ENCODE assay signal across 8 cellular contexts in genomic region chr7:43869898-43870240, GRCh38. TPM values are rescaled to one million over a fixed set of nuclear protein-coding genes. Genes with fewer than 3 reads are reported as not detected.
A peak's percentile ranks its signal among the peaks of the same experiment; 100 is the strongest.
DNase-seq lines count a peak whose midpoint lies in the region; ATAC-seq and TF ChIP-seq lines count a peak whose summit lies in the region.

No MANE protein-coding gene starts in this region.

- peak overlapping the region; percentile 97 for H3K4me3 ChIP-seq in Caco-2 (ENCODE audit: low read depth, low read length)
- H3K4me3 ChIP-seq in breast epithelium: peak overlapping the region; percentile 83 to 94 (median 88)
- peak overlapping the region; percentile 64 for H3K4me3 ChIP-seq in suprapubic skin

- TF ChIP-seq CTCF in Caco-2 (IDR thresholded peaks at IDR 0.05; ENCODE audit: insufficient read depth in 1 of 2, low read depth in 1 of 2, low read length in 1 of 2, severe bottlenecking in 1 of 2, unreplicated experiment in 1 of 2): no peak
- no peak for TF ChIP-seq CTCF in breast epithelium (IDR thresholded peaks at IDR 0.05)
- TF ChIP-seq CTCF in suprapubic skin (IDR thresholded peaks at IDR 0.05): no peak

- no peaks in the 10 kb centered on the region for H3K27me3 ChIP-seq in Caco-2 (replicated peaks; ENCODE audit: control insufficient read depth, insufficient read depth, low read length)
- H3K27me3 ChIP-seq in breast epithelium: no peaks in the 10 kb centered on the region
- no peaks in the 10 kb centered on the region for H3K27me3 ChIP-seq in suprapubic skin

- no peaks in the 10 kb centered on the region for H3K27me3 Mint-ChIP-seq in Caco-2 (ENCODE audit: insufficient read depth, unreplicated experiment)

- DNase-seq in Caco-2: peak in 1 of 2 experiments; percentile 35
- DNase-seq in HCEC 1CT: peak; percentile 92
- DNase-seq in NOMO-1 treated with DMSO at 0.1 percent for 48 hours (lab: John Stamatoyannopoulos, UW; ENCODE audit: unreplicated experiment): peak; percentile 78
- peak in 1 of 2 donors; percentile 59 for DNase-seq in breast epithelium (ENCODE audit: low spot score in 2 of 2)
- DNase-seq in left kidney (ENCODE audit: low read depth, low spot score): peak; percentile 53
- no peak for DNase-seq in suprapubic skin (ENCODE audit: low spot score in 2 of 2)

- H3K36me3 ChIP-seq in Caco-2 (ENCODE audit: control insufficient read depth, insufficient read depth, low read length) (peaks cover 1% of the 10 kb centered on the region; the same call in 1 of the 2 replicates), breast epithelium (no peaks in the 10 kb centered on the region), suprapubic skin (peaks cover 18% of the 10 kb centered on the region)

- peaks cover 43% of the 10 kb centered on the region for H3K36me3 Mint-ChIP-seq in Caco-2 (ENCODE audit: insufficient read depth, unreplicated experiment)

- no peak for ATAC-seq in GM21526 (IDR thresholded peaks at IDR 0.05; ENCODE audit: low FRiP score, unreplicated experiment)
- ATAC-seq in GM18861 (IDR thresholded peaks at IDR 0.05; ENCODE audit: unreplicated experiment): no peak

- 31% methylated on average over 12 of the region's 12 CpGs for WGBS in suprapubic skin

- TF ChIP-seq POLR2A in breast epithelium (IDR thresholded peaks at IDR 0.05) (peak; percentile 1), suprapubic skin (IDR thresholded peaks at IDR 0.05) (no peak)

- H3K4me1 Mint-ChIP-seq in Caco-2 (ENCODE audit: low read depth, unreplicated experiment): peaks cover 21% of the 10 kb centered on the region

- H3K4me3 Mint-ChIP-seq in Caco-2 (ENCODE audit: unreplicated experiment): peak overlapping the region; percentile 92

- CTCF ChIA-PET in Caco-2 (lab: Charles Lee): interaction anchor here (1.0 kb wide), 1 partner anchor 287 kb away, joined by 11 read pairs; the partner anchor contains the start of gene STK17A

- H3K4me1 ChIP-seq in Caco-2: peaks cover 13% of the 10 kb centered on the region
- H3K4me1 ChIP-seq in breast epithelium: no peaks in the 10 kb centered on the region
- H3K4me1 ChIP-seq in suprapubic skin: peaks cover 46% of the 10 kb centered on the region

- intact Hi-C loops in Caco-2 (cut with micrococcal nuclease; ENCODE audit: unreplicated experiment): loop anchor here (1.0 to 5.0 kb wide), 3 partner anchors 35 to 82 kb away; partner anchors contain the start of gene UBE2D4
- intact Hi-C loops in breast epithelium (cut with DNase I; ENCODE audit: low total_unique reads): no loop called here

- H3K9me3 ChIP-seq in Caco-2 (no peaks in the 10 kb centered on the region), breast epithelium (no peaks in the 10 kb centered on the region), suprapubic skin (no peaks in the 10 kb centered on the region)

- peak overlapping the region; percentile 87 for H3K27ac Mint-ChIP-seq in Caco-2 (ENCODE audit: unreplicated experiment)

- no peak for TF ChIP-seq EP300 in suprapubic skin (IDR thresholded peaks at IDR 0.05)

- peak overlapping the region; percentile 92 to 96 for H3K27ac ChIP-seq in breast epithelium
- H3K27ac ChIP-seq in suprapubic skin: peak overlapping the region; percentile 93

- POLR2A ChIA-PET in Caco-2 (lab: Charles Lee): interaction anchor here (0.6 to 1.1 kb wide), 10 partner anchors 9 to 938 kb away, joined by 3 to 14 read pairs (median 4); partner anchors contain the start of genes MRPL32, PSMA2 and STK17A

- TSS peak; percentile 92 for BruUV-seq in Caco-2 (replicated peaks; lab: Mats Ljungman, UMichigan)

- H3K9me3 Mint-ChIP-seq in Caco-2 (ENCODE audit: unreplicated experiment): no peaks in the 10 kb centered on the region

RNA-seq across cellular contexts. Expression of gene MRPS24, which starts 0.6 kb away (rescaled TPM):
- total RNA-seq in Caco-2 (2022): 143 and 150 TPM in 2 replicates
- total RNA-seq in breast epithelium: 10 to 100 TPM; 75.4 to 86.1 (median 81.0) TPM
- total RNA-seq in suprapubic skin: 100 to 1,000 TPM in 2 of 4 donors, 10 to 100 TPM in 2; 65.1 to 111 (median 95.6) TPM

RNA-seq across cellular contexts. Expression of gene URGCP, which starts 36.5 kb away (rescaled TPM):
- 35.2 and 36.0 TPM in 2 replicates for total RNA-seq in Caco-2 (2022)
- 10 to 100 TPM; 29.2 to 39.2 (median 29.9) TPM for total RNA-seq in breast epithelium
- 10 to 100 TPM; 36.3 to 60.3 (median 39.6) TPM for total RNA-seq in suprapubic skin

RNA-seq across cellular contexts. Expression of gene UBE2D4, which starts 56.4 kb away (rescaled TPM):
- total RNA-seq in Caco-2 (2022) (12.7 and 15.4 TPM in 2 replicates), breast epithelium (10 to 100 TPM; 14.7 to 34.1 (median 15.4) TPM), suprapubic skin (10 to 100 TPM; 13.6 to 29.1 (median 17.2) TPM)

Comparison
In these comparisons a context has a peak if more than half of its experiments do, and no peak if none do; other contexts are left out.
1. DNase-seq: peak in HCEC 1CT (single experiment), NOMO-1 treated with DMSO at 0.1 percent for 48 hours (single experiment) and left kidney (single experiment); none in suprapubic skin (0 of 2).
2. Peak in every context shown above with its lines, with median percentiles within 50 percentile points of each other: H3K4me3 ChIP-seq.